In the genomic region with DNA sequence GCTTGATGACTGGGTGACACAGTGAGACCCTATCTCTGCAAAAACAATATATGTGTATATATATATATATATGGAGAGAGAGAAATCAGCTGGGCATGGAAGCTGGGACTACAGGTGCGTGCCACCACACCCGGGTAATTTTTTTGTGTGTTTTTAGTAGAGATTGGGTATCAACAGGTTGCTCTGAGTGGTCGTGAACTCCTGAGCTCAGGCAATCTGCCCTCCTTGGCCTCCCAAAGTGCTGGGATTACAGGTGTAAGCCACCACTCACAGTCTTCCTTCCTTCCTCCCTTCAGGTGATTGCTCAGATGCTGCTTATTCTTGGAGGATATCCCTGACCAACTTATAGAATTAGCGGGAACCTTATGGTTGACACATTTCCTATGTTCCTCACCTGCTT, we compare ENCODE assay signal across 34 cellular contexts.
"Had no signal": no experiment of that assay in that cellular context is flagged by ENCODE, and none has a peak within 500 bp of the region (broad histone marks: within the 10 kb centered on the region; RNA-seq: fewer than 3 reads in every experiment).

No MANE protein-coding gene starts in this region.

- H3K36me3 ChIP-seq: MG63 had no signal

- DNase-seq: Karpas-422, Kasumi-1, MG63, MM.1S, MV-4-11, NCI-H1048, NCI-H1092, NCI-H1092 treated with DMSO at 0.1 percent for 48 hours, NCI-H1105, NCI-H1105 treated with DMSO at 0.1 percent for 48 hours, NCI-H1417, NCI-H1417 treated with DMSO at 0.1 percent for 48 hours, NCI-H1436, NCI-H1436 treated with DMSO at 0.1 percent for 48 hours, NCI-H146, NCI-H1694, NCI-H1694 treated with DMSO at 0.1 percent for 48 hours, NCI-H187, NCI-H187 treated with DMSO at 0.1 percent for 48 hours, NCI-H1930, NCI-H2029, NCI-H2029 treated with DMSO at 0.1 percent for 48 hours, NCI-H2081, NCI-H2081 treated with DMSO at 0.1 percent for 48 hours, NCI-H2107, NCI-H2171, NCI-H2171 treated with DMSO at 0.1 percent for 48 hours, NCI-H2227 treated with DMSO at 0.1 percent for 48 hours, NCI-H226, NCI-H345, NCI-H446, NCI-H446 treated with DMSO at 0.1 percent for 48 hours, NCI-H510A, NCI-H510A treated with DMSO at 0.1 percent for 48 hours had no signal

- H3K4me3 ChIP-seq: MG63 had no signal
